Comparison of ENCODE assay signal across 1 cellular context in genomic region chr3:50627407-50628051, GRCh38.
TF ChIP-seq lines count a peak whose summit lies in the region.

No MANE protein-coding gene starts in this region.

TF ChIP-seq in H1, 55 proteins besides CTCF, POLR2A, EP300 and RAD21:
- TF ChIP-seq HDAC6 (IDR thresholded peaks at IDR 0.05; ENCODE audit: low read depth, low read length): no peak
- no peak for TF ChIP-seq CBX8 (IDR thresholded peaks at IDR 0.05; ENCODE audit: borderline replicate concordance, low read depth, low read length)
- no peak for TF ChIP-seq PHF8 (conservative IDR thresholded peaks at IDR 0.05; ENCODE audit: low read depth, low read length)
- no peak for TF ChIP-seq POU5F1 (IDR thresholded peaks at IDR 0.05; ENCODE audit: low read depth, low read length)
- TF ChIP-seq ASH2L (IDR thresholded peaks at IDR 0.05; ENCODE audit: low read length): no peak
- TF ChIP-seq GABPA (IDR thresholded peaks at IDR 0.05; ENCODE audit: borderline replicate concordance, insufficient read depth, low read length): no peak
- no peak for TF ChIP-seq SIN3A (conservative IDR thresholded peaks at IDR 0.05 in 1 of 2, IDR thresholded peaks at IDR 0.05 in 1 of 2; ENCODE audit: low read depth in 1 of 2, low read length in 2 of 2)
- TF ChIP-seq CREB1 (IDR thresholded peaks at IDR 0.05): no peak
- TF ChIP-seq CBX5 (IDR thresholded peaks at IDR 0.05; ENCODE audit: low read depth, low read length): no peak
